In genomic region chr3:129727707-129728106, GRCh38 we compare ENCODE assay signal across 34 cellular contexts.
A peak's percentile ranks its signal among the peaks of the same experiment; 100 is the strongest.
DNase-seq lines count a peak whose midpoint lies in the region; ATAC-seq, FAIRE-seq and TF ChIP-seq lines count a peak whose summit lies in the region.
"Had no signal": no experiment of that assay in that cellular context is flagged by ENCODE, and none has a peak within 500 bp of the region (broad histone marks: within the 10 kb centered on the region; RNA-seq: fewer than 3 reads in every experiment).

No MANE protein-coding gene starts in this region.

- H3K4me2 ChIP-seq in keratinocyte (ENCODE audit: control insufficient read depth, extremely low read depth, insufficient read depth, low read depth, low read length) (no peak overlapping the region), OCI-LY7 (ENCODE audit: low read length) (no peak overlapping the region)
- H3K4me2 ChIP-seq: KMS-11 had no signal

- intact Hi-C loops in OCI-LY7 (cut with micrococcal nuclease; ENCODE audit: unreplicated experiment), result no loop called here

- H3K79me2 ChIP-seq in keratinocyte (ENCODE audit: control insufficient read depth, insufficient read depth, low read length) (peaks cover 66% of the 10 kb centered on the region), OCI-LY7 (ENCODE audit: insufficient read depth, low read depth, low read length) (no peaks in the 10 kb centered on the region)

- H3K9ac ChIP-seq in endodermal cell (ENCODE audit: extremely low read depth, low read length, poor library complexity, severe bottlenecking) (no peak overlapping the region), keratinocyte (ENCODE audit: control insufficient read depth, extremely low read depth, insufficient read depth, low read length) (no peak overlapping the region)
- H3K9ac ChIP-seq: KMS-11 had no signal

- no peaks in the 10 kb centered on the region for H3K9me2 ChIP-seq in OCI-LY7 (ENCODE audit: insufficient read depth, low read length)

- H4K20me1 ChIP-seq in keratinocyte (ENCODE audit: control insufficient read depth, extremely low read depth, insufficient read depth, low read length) (peaks cover 7% of the 10 kb centered on the region), OCI-LY7 (ENCODE audit: insufficient read depth, low read length) (no peaks in the 10 kb centered on the region)

- H3K9me3 ChIP-seq in endodermal cell (ENCODE audit: control insufficient read depth, low read length) (peaks cover 9% of the 10 kb centered on the region), keratinocyte (ENCODE audit: control insufficient read depth, low read depth, low read length) (no peaks in the 10 kb centered on the region), OCI-LY7 (ENCODE audit: low read length) (no peaks in the 10 kb centered on the region)
- H3K9me3 ChIP-seq: gastroesophageal sphincter, mucosa of descending colon, Peyer's patch, suprapubic skin, upper lobe of right lung had no signal

- no peaks in the 10 kb centered on the region for H3K27me3 Mint-ChIP-seq in endodermal cell (ENCODE audit: insufficient read depth)
- H3K27me3 Mint-ChIP-seq: activated naive CD4-positive, alpha-beta T cell treated with anti-CD3 and anti-CD28 coated beads, Interleukin-2, amount 50 U/mL, for 24 hours; effector memory CD8-positive, alpha-beta T cell; stimulated activated naive B cell treated with anti-CD40 and anti-IgM and Interleukin-4, amounts not matched to agents 10 μg/mL and 1 μg/mL and 100 μg/mL, for 72 hours had no signal

- peak overlapping the region; percentile 19 for H3K27ac Mint-ChIP-seq in endodermal cell
- H3K27ac Mint-ChIP-seq: activated CD8-positive, alpha-beta T cell treated with anti-CD3 and anti-CD28 coated beads, Interleukin-2, amount 10 ng/mL, durations not matched to agents 7 days and 5 days; activated naive CD4-positive, alpha-beta T cell treated with anti-CD3 and anti-CD28 coated beads, Interleukin-2, amount 50 U/mL, for 24 hours; activated T-helper 2 cell treated with anti-CD3 and anti-CD28 coated beads, Interferon-gamma antibody, Interleukin-2, Interleukin-4, amounts not matched to agents 10 μg/mL and 5 μg/mL and 100 μg/mL, durations not matched to agents 14 hours and 24 hours and 36 hours; effector memory CD8-positive, alpha-beta T cell; nephron; stimulated activated naive B cell treated with anti-CD40 and anti-IgM and Interleukin-4, amounts not matched to agents 10 μg/mL and 1 μg/mL and 100 μg/mL, for 72 hours had no signal

- 28 to 69% methylated on average over 2 of the region's 2 CpGs for WGBS in endodermal cell (ENCODE audit: insufficient coverage in 1 of 2, insufficient read length in 1 of 2), 2 experiments

- BruUV-seq in OCI-LY7 (replicated peaks; lab: Mats Ljungman, UMichigan), result no TSS peak

- peak; percentile 33 for DNase-seq in DMS 273 (lab: John Stamatoyannopoulos, UW; ENCODE audit: unreplicated experiment)
- no peak for DNase-seq in DMS 273 treated with DMSO at 0.1 percent for 48 hours (lab: John Stamatoyannopoulos, UW)
- peak; percentile 60 for DNase-seq in endodermal cell
- DNase-seq in keratinocyte (ENCODE audit: low read depth, low spot score), result no peak
- no peak for DNase-seq in OCI-LY7 (ENCODE audit: low spot score)
- DNase-seq in activated naive CD4-positive, alpha-beta T cell treated with anti-CD3 and anti-CD28 coated beads, Interleukin-2, amount 50 U/mL, for 16 hours, result no peak
- no peak for DNase-seq in occipital lobe (lab: John Stamatoyannopoulos, UW)
- DNase-seq: activated CD8-positive, alpha-beta T cell treated with anti-CD3 and anti-CD28 coated beads, Interleukin-2, amount 10 ng/mL, durations not matched to agents 7 days and 5 days; DND-41; effector memory CD8-positive, alpha-beta T cell; erythroblast; GOT3; hippocampal formation; left cardiac atrium; NCI-H1417; NCI-H2081 treated with DMSO at 0.1 percent for 48 hours; NCI-H345; Peyer's patch; SHP77 treated with DMSO at 0.1 percent for 48 hours; stimulated activated naive B cell treated with anti-CD40 and anti-IgM and Interleukin-4, amounts not matched to agents 10 μg/mL and 1 μg/mL and 100 μg/mL, for 72 hours; SW 1271; upper lobe of right lung had no signal

- dilution Hi-C loops in keratinocyte (cut with MboI; ENCODE audit: extremely low pct_ligation_motif_present, low sequenced_read_pairs), result no loop called here

- peaks cover 6% of the 10 kb centered on the region for H3K36me3 Mint-ChIP-seq in endodermal cell (ENCODE audit: low read depth)

- H3K9me1 ChIP-seq in keratinocyte (ENCODE audit: control insufficient read depth, extremely low read depth, insufficient read depth, low read length), result no peaks in the 10 kb centered on the region

- CTCF ChIA-PET in OCI-LY7 (lab: Charles Lee; ENCODE audit: unreplicated experiment), result no interaction called here

- H3K36me3 ChIP-seq in endodermal cell (ENCODE audit: control insufficient read depth, insufficient read depth, low read length), result no peaks in the 10 kb centered on the region
- no peaks in the 10 kb centered on the region for H3K36me3 ChIP-seq in keratinocyte (ENCODE audit: control insufficient read depth in 2 of 2, extremely low read depth in 1 of 2, insufficient read depth in 2 of 2, low read length in 2 of 2)
- H3K36me3 ChIP-seq in OCI-LY7 (ENCODE audit: insufficient read depth, low read length), result no peaks in the 10 kb centered on the region
- H3K36me3 ChIP-seq: gastroesophageal sphincter, Peyer's patch, suprapubic skin, upper lobe of right lung had no signal

- H3K4me1 ChIP-seq in endodermal cell (ENCODE audit: control insufficient read depth, insufficient read depth, low read length) (peaks cover under 1% of the 10 kb centered on the region), keratinocyte (ENCODE audit: control insufficient read depth, extremely low read depth, insufficient read depth, low read length) (peaks cover 39% of the 10 kb centered on the region), OCI-LY7 (ENCODE audit: insufficient read depth, low read length, poor library complexity, severe bottlenecking) (no peaks in the 10 kb centered on the region)
- H3K4me1 ChIP-seq: Peyer's patch had no signal

- H3K27me3 ChIP-seq in endodermal cell (ENCODE audit: control insufficient read depth, insufficient read depth, low read length, poor library complexity, severe bottlenecking) (no peaks in the 10 kb centered on the region), keratinocyte (ENCODE audit: control insufficient read depth, extremely low read depth, insufficient read depth, low read length) (no peaks in the 10 kb centered on the region)
- H3K27me3 ChIP-seq: gastroesophageal sphincter, Peyer's patch, suprapubic skin, upper lobe of right lung had no signal

- H3K4me3 Mint-ChIP-seq in endodermal cell, result no peak overlapping the region
- H3K4me3 Mint-ChIP-seq: activated CD8-positive, alpha-beta T cell treated with anti-CD3 and anti-CD28 coated beads, Interleukin-2, amount 10 ng/mL, durations not matched to agents 7 days and 5 days; activated naive CD4-positive, alpha-beta T cell treated with anti-CD3 and anti-CD28 coated beads, Interleukin-2, amount 50 U/mL, for 24 hours; effector memory CD8-positive, alpha-beta T cell; nephron; stimulated activated naive B cell treated with anti-CD40 and anti-IgM and Interleukin-4, amounts not matched to agents 10 μg/mL and 1 μg/mL and 100 μg/mL, for 72 hours had no signal

- TF ChIP-seq CTCF in endodermal cell (conservative IDR thresholded peaks at IDR 0.05) (no peak), keratinocyte (optimal IDR thresholded peaks at IDR 0.05 in 1 of 3, IDR thresholded peaks at IDR 0.05 in 1 of 3, conservative IDR thresholded peaks at IDR 0.05 in 1 of 3; ENCODE audit: extremely low read depth in 1 of 3, insufficient read depth in 2 of 3, low read length in 3 of 3) (no peak), OCI-LY7 (conservative IDR thresholded peaks at IDR 0.05; ENCODE audit: low read length) (no peak)

- ATAC-seq in GM18519 (IDR thresholded peaks at IDR 0.05; ENCODE audit: low FRiP score, unreplicated experiment), result no peak
- ATAC-seq: activated CD8-positive, alpha-beta T cell treated with anti-CD3 and anti-CD28 coated beads, Interleukin-2, amount 10 ng/mL, durations not matched to agents 7 days and 5 days; effector memory CD8-positive, alpha-beta T cell; gastroesophageal sphincter; left cardiac atrium; mucosa of descending colon; stimulated activated naive B cell treated with anti-CD40 and anti-IgM and Interleukin-4, amounts not matched to agents 10 μg/mL and 1 μg/mL and 100 μg/mL, for 72 hours; upper lobe of right lung had no signal

- H3K4me1 Mint-ChIP-seq in endodermal cell, result peaks cover 28% of the 10 kb centered on the region
- H3K4me1 Mint-ChIP-seq: activated naive CD4-positive, alpha-beta T cell treated with anti-CD3 and anti-CD28 coated beads, Interleukin-2, amount 50 U/mL, for 24 hours had no signal

- H3K27ac ChIP-seq in endodermal cell (ENCODE audit: low read depth, low read length) (no peak overlapping the region), keratinocyte (ENCODE audit: control insufficient read depth, insufficient read depth, low read length) (no peak overlapping the region), OCI-LY7 (ENCODE audit: low read depth, low read length, poor library complexity, severe bottlenecking) (no peak overlapping the region)
- H3K27ac ChIP-seq: 22Rv1, gastroesophageal sphincter, HL-60, KMS-11, Peyer's patch, skin epidermis, suprapubic skin, upper lobe of right lung had no signal

- no peak overlapping the region for H2AFZ ChIP-seq in keratinocyte (ENCODE audit: control insufficient read depth, low read length)
- no peak overlapping the region for H2AFZ ChIP-seq in OCI-LY7 (ENCODE audit: low read length)

- FAIRE-seq in keratinocyte (lab: Jason Lieb, UNC), result peak; percentile 60

- H3K9me3 Mint-ChIP-seq in endodermal cell, result peaks cover 3% of the 10 kb centered on the region
- H3K9me3 Mint-ChIP-seq: activated naive CD4-positive, alpha-beta T cell treated with anti-CD3 and anti-CD28 coated beads, Interleukin-2, amount 50 U/mL, for 24 hours; activated T-helper 2 cell treated with anti-CD3 and anti-CD28 coated beads, Interferon-gamma antibody, Interleukin-2, Interleukin-4, amounts not matched to agents 10 μg/mL and 5 μg/mL and 100 μg/mL, durations not matched to agents 14 hours and 24 hours and 36 hours; effector memory CD8-positive, alpha-beta T cell; nephron; stimulated activated naive B cell treated with anti-CD40 and anti-IgM and Interleukin-4, amounts not matched to agents 10 μg/mL and 1 μg/mL and 100 μg/mL, for 72 hours had no signal

- POLR2A ChIA-PET in OCI-LY7 (lab: Charles Lee), result interaction anchor here (0.6 kb wide), 1 partner anchor 1162 kb away, joined by 3 read pairs; no protein-coding TSS in a partner anchor

- no peak overlapping the region for H3K4me3 ChIP-seq in endodermal cell (ENCODE audit: low read length)
- H3K4me3 ChIP-seq in keratinocyte (ENCODE audit: control insufficient read depth in 2 of 3, extremely low read depth in 1 of 3, insufficient read depth in 2 of 3, low read depth in 1 of 3, low read length in 3 of 3), result no peak overlapping the region
- H3K4me3 ChIP-seq in OCI-LY7 (ENCODE audit: low read depth, low read length, poor library complexity, severe bottlenecking), result no peak overlapping the region
- H3K4me3 ChIP-seq: gastroesophageal sphincter, lung, mucosa of descending colon, Peyer's patch, skin epidermis, suprapubic skin, upper lobe of right lung had no signal

Comparison
In these comparisons a context has a peak if more than half of its experiments do, and no peak if none do; other contexts are left out.
1. DNase-seq: peak in DMS 273 (single experiment) and endodermal cell (single experiment); none in DMS 273 treated with DMSO at 0.1 percent for 48 hours (single experiment), keratinocyte (single experiment), OCI-LY7 (single experiment), activated naive CD4-positive, alpha-beta T cell treated with anti-CD3 and anti-CD28 coated beads, Interleukin-2, amount 50 U/mL, for 16 hours (single experiment) and occipital lobe (single experiment).